Comparison of ENCODE assay signal across 20 cellular contexts in the genomic region with DNA sequence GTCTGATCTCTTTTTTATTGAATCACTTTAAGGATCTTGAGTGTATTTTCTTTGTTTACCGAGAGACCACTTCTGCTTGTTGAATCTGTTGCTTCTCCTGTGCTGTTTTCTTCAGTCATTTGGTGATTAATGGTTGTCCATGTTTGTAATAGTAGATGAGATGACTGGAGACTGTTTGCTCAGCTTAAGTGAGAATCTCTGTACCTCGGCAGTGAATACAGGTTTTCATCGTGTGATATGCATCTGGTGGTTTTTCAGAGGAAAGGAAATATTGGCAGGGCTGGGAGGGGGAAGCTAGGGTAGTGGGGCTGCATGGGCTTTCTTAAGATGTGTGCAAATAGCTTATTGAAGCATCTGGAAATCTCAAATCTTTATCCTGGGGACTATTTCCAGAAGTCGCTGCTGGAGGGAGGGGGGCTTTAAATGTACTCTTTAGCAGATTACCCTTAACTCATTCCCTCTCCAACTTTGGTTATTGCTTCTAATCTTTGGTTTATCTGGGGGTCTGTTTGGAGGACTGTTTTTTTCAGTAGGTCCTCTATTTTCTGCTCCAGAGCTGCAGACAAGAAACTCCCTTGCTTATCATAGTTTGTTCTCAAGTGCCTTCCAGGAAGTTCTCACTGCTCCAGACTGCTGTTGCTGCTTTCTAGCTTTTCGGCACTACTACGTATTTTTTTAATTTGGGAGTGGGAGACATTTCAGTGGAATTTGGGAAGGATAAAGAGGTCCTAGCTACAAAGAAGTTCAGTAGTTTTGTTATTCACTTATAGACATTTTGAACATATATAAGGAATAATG. TPM values are rescaled to one million over a fixed set of nuclear protein-coding genes. Genes with fewer than 3 reads are reported as not detected.
A peak's percentile ranks its signal among the peaks of the same experiment; 100 is the strongest.
DNase-seq lines count a peak whose midpoint lies in the region; ATAC-seq, FAIRE-seq and TF ChIP-seq lines count a peak whose summit lies in the region.
"Had no signal": no experiment of that assay in that cellular context is flagged by ENCODE, and none has a peak within 500 bp of the region (broad histone marks: within the 10 kb centered on the region; RNA-seq: fewer than 3 reads in every experiment).

No MANE protein-coding gene starts in this region.

- DNase-seq in NCI-H1105 treated with DMSO at 0.1 percent for 48 hours (lab: John Stamatoyannopoulos, UW) (peak; percentile 40), NCI-H1105 (lab: John Stamatoyannopoulos, UW) (no peak), DMS153 (lab: John Stamatoyannopoulos, UW) (peak; percentile 35), NCI-H510A treated with DMSO at 0.1 percent for 48 hours (lab: John Stamatoyannopoulos, UW) (peak; percentile 73), bronchial epithelial cell (ENCODE audit: low read depth) (peak; percentile 44), HuH-7.5 (ENCODE audit: low spot score) (no peak)
- DNase-seq: activated CD8-positive, alpha-beta T cell treated with anti-CD3 and anti-CD28 coated beads for 36 hours; amygdala; effector CD8-positive, alpha-beta T cell; glutamatergic neuron; midbrain; NCI-H2107; NCI-H82; retina; stimulated activated naive B cell treated with anti-CD40 and anti-IgM and Interleukin-4, amounts not matched to agents 10 μg/mL and 1 μg/mL and 100 μg/mL, for 72 hours had no signal

- H3K36me3 ChIP-seq in bronchial epithelial cell (ENCODE audit: control insufficient read depth, insufficient read depth, low read length), result no peaks in the 10 kb centered on the region
- H3K36me3 ChIP-seq: neural progenitor cell had no signal

- FAIRE-seq in bronchial epithelial cell (lab: Jason Lieb, UNC), result no peak
- FAIRE-seq: RCC 7860 had no signal

- ATAC-seq in GM18502 (IDR thresholded peaks at IDR 0.05; ENCODE audit: poor library complexity, unreplicated experiment), result no peak
- ATAC-seq in GM21390 (IDR thresholded peaks at IDR 0.05; ENCODE audit: unreplicated experiment), result no peak
- ATAC-seq: activated CD8-positive, alpha-beta T cell treated with anti-CD3 and anti-CD28 coated beads for 36 hours; left lobe of liver; stimulated activated naive B cell treated with anti-CD40 and anti-IgM and Interleukin-4, amounts not matched to agents 10 μg/mL and 1 μg/mL and 100 μg/mL, for 72 hours had no signal

- no peak overlapping the region for H3K4me3 ChIP-seq in bronchial epithelial cell (ENCODE audit: low read depth, low read length)
- H3K4me3 ChIP-seq: neural progenitor cell had no signal

- H3K27me3 ChIP-seq in bronchial epithelial cell (ENCODE audit: control insufficient read depth, insufficient read depth, low read length), result no peaks in the 10 kb centered on the region
- H3K27me3 ChIP-seq: neural progenitor cell had no signal

- no peak for TF ChIP-seq CTCF in bronchial epithelial cell (IDR thresholded peaks at IDR 0.05; ENCODE audit: insufficient read depth, low read length, severe bottlenecking)

RNA-seq across cellular contexts. Expression of gene CMTM8, which starts 19.4 kb away (rescaled TPM):
- 0.79 and 1.2 TPM in 2 replicates for total RNA-seq in bronchial epithelial cell

Comparison
In these comparisons a context has a peak if more than half of its experiments do, and no peak if none do; other contexts are left out.
1. DNase-seq: peak in NCI-H1105 treated with DMSO at 0.1 percent for 48 hours (single experiment), DMS153 (single experiment), NCI-H510A treated with DMSO at 0.1 percent for 48 hours (single experiment) and bronchial epithelial cell (single experiment); none in NCI-H1105 (single experiment) and HuH-7.5 (single experiment).